ENCODE assay signal across 24 cellular contexts in genomic region chr6:42698217-42698616, GRCh38. TPM values are rescaled to one million over a fixed set of nuclear protein-coding genes. Genes with fewer than 3 reads are reported as not detected.
DNase-seq lines count a peak whose midpoint lies in the region; ATAC-seq and TF ChIP-seq lines count a peak whose summit lies in the region.
"Had no signal": no experiment of that assay in that cellular context is flagged by ENCODE, and none has a peak within 500 bp of the region (broad histone marks: within the 10 kb centered on the region; RNA-seq: fewer than 3 reads in every experiment).

No MANE protein-coding gene starts in this region.

- no peak overlapping the region for H2BK15ac ChIP-seq in mesendoderm (replicated peaks; ENCODE audit: low read depth)

- H3K4me1 ChIP-seq in mucosa of descending colon (ENCODE audit: low read depth) (no peaks in the 10 kb centered on the region), thyroid gland (peaks cover 37 to 50% of the 10 kb centered on the region in 2 donors), mesendoderm (ENCODE audit: control insufficient read depth, low read depth, low read length) (no peaks in the 10 kb centered on the region)
- H3K4me1 ChIP-seq: Peyer's patch had no signal

- intact Hi-C loops in mucosa of descending colon (cut with DNase I, micrococcal nuclease), result no loop called here
- intact Hi-C loops in thyroid gland (cut with DNase I), result loop anchor here (5.0 kb wide), 1 partner anchor 34 kb away; no protein-coding TSS in a partner anchor

- H3K9me3 Mint-ChIP-seq in activated CD4-positive, alpha-beta T cell treated with anti-CD3 and anti-CD28 coated beads, Interleukin-2, amount 10 ng/mL, durations not matched to agents 7 days and 5 days, result no peaks in the 10 kb centered on the region
- H3K9me3 Mint-ChIP-seq in chondrocyte (ENCODE audit: low read depth) (no peaks in the 10 kb centered on the region), glutamatergic neuron (ENCODE audit: unreplicated experiment) (peaks cover 2% of the 10 kb centered on the region)
- H3K9me3 Mint-ChIP-seq: CD4-positive, alpha-beta memory T cell had no signal

- peak overlapping the region; percentile 50 for H3K27ac Mint-ChIP-seq in activated CD4-positive, alpha-beta T cell treated with anti-CD3 and anti-CD28 coated beads, Interleukin-2, amount 10 ng/mL, durations not matched to agents 7 days and 5 days
- H3K27ac Mint-ChIP-seq in chondrocyte (ENCODE audit: unreplicated experiment) (no peak overlapping the region), glutamatergic neuron (ENCODE audit: unreplicated experiment) (no peak overlapping the region)

- H3K27me3 ChIP-seq in thyroid gland (no peaks in the 10 kb centered on the region), mesendoderm (ENCODE audit: insufficient read depth, low read length, poor library complexity) (no peaks in the 10 kb centered on the region)
- H3K27me3 ChIP-seq: BLaER1, Peyer's patch, SJSA1 had no signal

- peaks cover 17% of the 10 kb centered on the region for H3K36me3 Mint-ChIP-seq in activated CD4-positive, alpha-beta T cell treated with anti-CD3 and anti-CD28 coated beads, Interleukin-2, amount 10 ng/mL, durations not matched to agents 7 days and 5 days (ENCODE audit: low read depth)
- H3K36me3 Mint-ChIP-seq in chondrocyte (ENCODE audit: low read depth) (peaks cover 6% of the 10 kb centered on the region), glutamatergic neuron (ENCODE audit: unreplicated experiment) (no peaks in the 10 kb centered on the region)

- no peaks in the 10 kb centered on the region for H3K27me3 Mint-ChIP-seq in activated CD4-positive, alpha-beta T cell treated with anti-CD3 and anti-CD28 coated beads, Interleukin-2, amount 10 ng/mL, durations not matched to agents 7 days and 5 days
- H3K27me3 Mint-ChIP-seq in chondrocyte (ENCODE audit: low read depth), result no peaks in the 10 kb centered on the region
- H3K27me3 Mint-ChIP-seq in glutamatergic neuron (ENCODE audit: unreplicated experiment), result peaks cover 5% of the 10 kb centered on the region
- H3K27me3 Mint-ChIP-seq: CD4-positive, alpha-beta memory T cell had no signal

- no peak overlapping the region for H2BK120ac ChIP-seq in mesendoderm (ENCODE audit: low read depth, low read length)

- ATAC-seq in mucosa of descending colon, result peak; percentile 8
- ATAC-seq: GM12878 had no signal

- no peaks in the 10 kb centered on the region for H3K79me1 ChIP-seq in mesendoderm (ENCODE audit: low read length)

- no peak overlapping the region for H4K5ac ChIP-seq in mesendoderm (ENCODE audit: low read length)

- no peak for TF ChIP-seq POLR2A in thyroid gland (IDR thresholded peaks at IDR 0.05)

- H2AK5ac ChIP-seq in mesendoderm (ENCODE audit: low read length), result no peak overlapping the region

- no peak overlapping the region for H3K4me3 Mint-ChIP-seq in activated CD4-positive, alpha-beta T cell treated with anti-CD3 and anti-CD28 coated beads, Interleukin-2, amount 10 ng/mL, durations not matched to agents 7 days and 5 days
- H3K4me3 Mint-ChIP-seq in chondrocyte (ENCODE audit: unreplicated experiment) (no peak overlapping the region), glutamatergic neuron (ENCODE audit: unreplicated experiment) (no peak overlapping the region)

- H2BK5ac ChIP-seq in mesendoderm (ENCODE audit: low read length), result no peak overlapping the region

- no peak overlapping the region for H3K4me3 ChIP-seq in mucosa of descending colon
- H3K4me3 ChIP-seq in thyroid gland (replicated peaks in 1 of 3), result no peak overlapping the region
- H3K4me3 ChIP-seq in mesendoderm (ENCODE audit: low read length), result no peak overlapping the region
- H3K4me3 ChIP-seq: BLaER1, GM12878, GM23248, Peyer's patch, SJSA1 had no signal

- H3K18ac ChIP-seq in mesendoderm (ENCODE audit: low read length), result no peak overlapping the region

- peak overlapping the region in 2 of 3 donors; percentile 72 to 82 for H3K27ac ChIP-seq in thyroid gland
- H3K27ac ChIP-seq in mesendoderm (ENCODE audit: low read depth, low read length), result no peak overlapping the region
- H3K27ac ChIP-seq: 22Rv1, BLaER1, GM23248, Peyer's patch, SJSA1 had no signal

- CTCF ChIA-PET in activated CD4-positive, alpha-beta T cell treated with anti-CD3 and anti-CD28 coated beads, Interleukin-2, amount 10 ng/mL, durations not matched to agents 7 days and 5 days (lab: Charles Lee), result interaction anchor here (2.0 kb wide), 1 partner anchor 10 kb away, joined by 5 read pairs; no protein-coding TSS in a partner anchor

- no peak overlapping the region for H4K8ac ChIP-seq in mesendoderm (ENCODE audit: low read depth, low read length)

- H3K79me2 ChIP-seq in mesendoderm (ENCODE audit: control insufficient read depth, insufficient read depth, low read length), result no peaks in the 10 kb centered on the region

- no peak overlapping the region for H3K56ac ChIP-seq in mesendoderm (ENCODE audit: low read length)

- no peak for TF ChIP-seq CTCF in chondrocyte (IDR thresholded peaks at IDR 0.05)
- no peak for TF ChIP-seq CTCF in mucosa of descending colon (IDR thresholded peaks at IDR 0.05)
- TF ChIP-seq CTCF in thyroid gland (IDR thresholded peaks at IDR 0.05), result no peak
- TF ChIP-seq CTCF in glutamatergic neuron (IDR thresholded peaks at IDR 0.05; ENCODE audit: partially characterized antibody, unreplicated experiment), result no peak

- no peak overlapping the region for H3K4me2 ChIP-seq in mesendoderm (ENCODE audit: low read length)
- H3K4me2 ChIP-seq: BLaER1 had no signal

- H3K36me3 ChIP-seq in mucosa of descending colon (ENCODE audit: low read depth) (no peaks in the 10 kb centered on the region), thyroid gland (no peaks in the 10 kb centered on the region), mesendoderm (ENCODE audit: control insufficient read depth, insufficient read depth, low read length) (no peaks in the 10 kb centered on the region)

- H3K4me1 Mint-ChIP-seq in activated CD4-positive, alpha-beta T cell treated with anti-CD3 and anti-CD28 coated beads, Interleukin-2, amount 10 ng/mL, durations not matched to agents 7 days and 5 days, result peaks cover 20% of the 10 kb centered on the region
- H3K4me1 Mint-ChIP-seq in chondrocyte (ENCODE audit: low read depth) (peaks cover 17% of the 10 kb centered on the region), glutamatergic neuron (ENCODE audit: low read depth, unreplicated experiment) (no peaks in the 10 kb centered on the region)

- H3K4ac ChIP-seq in mesendoderm (ENCODE audit: low read depth, low read length), result no peak overlapping the region

- H3K23ac ChIP-seq in mesendoderm (ENCODE audit: low read length), result no peak overlapping the region

- H3K9me3 ChIP-seq in mucosa of descending colon (no peaks in the 10 kb centered on the region), thyroid gland (no peaks in the 10 kb centered on the region)
- H3K9me3 ChIP-seq: BLaER1, Peyer's patch, SJSA1 had no signal

- DNase-seq in activated CD4-positive, alpha-beta T cell treated with anti-CD3 and anti-CD28 coated beads, Interleukin-2, amount 10 ng/mL, durations not matched to agents 7 days and 5 days, result no peak
- no peak for DNase-seq in activated CD4-positive, alpha-beta T cell treated with anti-CD3 and anti-CD28 coated beads for 48 hours
- peak; percentile 70 for DNase-seq in chondrocyte (ENCODE audit: low spot score)
- no peak for DNase-seq in mucosa of descending colon
- DNase-seq in thyroid gland, result no peak
- no peak for DNase-seq in mesendoderm
- DNase-seq in glutamatergic neuron, result no peak
- DNase-seq in NCI-H187 (lab: John Stamatoyannopoulos, UW), result no peak
- DNase-seq: ACHN; CD4-positive, alpha-beta memory T cell; DND-41; GM23248; Kasumi-1; NCI-H1048; NCI-H1417 treated with DMSO at 0.1 percent for 48 hours; NCI-H1930; NCI-H510A treated with DMSO at 0.1 percent for 48 hours; NCI-H748 treated with DMSO at 0.1 percent for 48 hours had no signal

- POLR2A ChIA-PET in activated CD4-positive, alpha-beta T cell treated with anti-CD3 and anti-CD28 coated beads, Interleukin-2, amount 10 ng/mL, durations not matched to agents 7 days and 5 days (lab: Charles Lee), result no interaction called here

- WGBS in thyroid gland, 2 donors, result 90 to 91% methylated on average over 12 to 13 of the region's 13 CpGs
- WGBS in mesendoderm (ENCODE audit: extremely low coverage, insufficient coverage, low lambda C conversion rate), result no CpG with 5 or more reads among the region's 13 CpGs

- H3K9ac ChIP-seq in mesendoderm (ENCODE audit: low read length), result no peak overlapping the region
- H3K9ac ChIP-seq: BLaER1, GM23248 had no signal

RNA-seq across cellular contexts. Expression of gene PRPH2, which starts 24.2 kb away (rescaled TPM):
- not detected for total RNA-seq in activated CD4-positive, alpha-beta T cell treated with anti-CD3 and anti-CD28 coated beads, Interleukin-2, amount 10 ng/mL, durations not matched to agents 7 days and 5 days
- not detected in 3 replicates for total RNA-seq in chondrocyte
- 1 to 10 TPM in 1 of 3 donors, under 1 TPM in 2; 0.38 to 3.5 (median 0.72) TPM for total RNA-seq in mucosa of descending colon
- total RNA-seq in thyroid gland, result 10 to 100 TPM in 1 of 4 donors, 1 to 10 TPM in 2, under 1 TPM in 1; 0.59 to 11.4 (median 3.6) TPM
- 0.29 TPM for polyA plus RNA-seq in mesendoderm (2013, experiment 1 of 2)
- 0.35 TPM for polyA plus RNA-seq in mesendoderm (2013, experiment 2 of 2)
- not detected for total RNA-seq in glutamatergic neuron (ENCODE audit: unreplicated experiment)
- total RNA-seq: CD4-positive, alpha-beta memory T cell; GM12878; MCF 10A; SJSA1 had no signal

RNA-seq across cellular contexts. Expression of gene TBCC, which starts 47.7 kb away (rescaled TPM):
- total RNA-seq in activated CD4-positive, alpha-beta T cell treated with anti-CD3 and anti-CD28 coated beads, Interleukin-2, amount 10 ng/mL, durations not matched to agents 7 days and 5 days, result 10 to 100 TPM; 37.1 to 38.6 TPM
- total RNA-seq in chondrocyte (17.5 to 19.3 TPM (median 18.4 TPM) in 3 replicates), mucosa of descending colon (10 to 100 TPM; 22.6 to 35.3 (median 26.6) TPM), thyroid gland (10 to 100 TPM; 37.2 to 48.9 (median 48.4) TPM), glutamatergic neuron (ENCODE audit: unreplicated experiment) (35.2 TPM)
- 23.2 TPM for polyA plus RNA-seq in mesendoderm (2013, experiment 1 of 2)
- 22.7 TPM for polyA plus RNA-seq in mesendoderm (2013, experiment 2 of 2)
